10 cellular contexts compared by ENCODE assay signal in the genomic region with DNA sequence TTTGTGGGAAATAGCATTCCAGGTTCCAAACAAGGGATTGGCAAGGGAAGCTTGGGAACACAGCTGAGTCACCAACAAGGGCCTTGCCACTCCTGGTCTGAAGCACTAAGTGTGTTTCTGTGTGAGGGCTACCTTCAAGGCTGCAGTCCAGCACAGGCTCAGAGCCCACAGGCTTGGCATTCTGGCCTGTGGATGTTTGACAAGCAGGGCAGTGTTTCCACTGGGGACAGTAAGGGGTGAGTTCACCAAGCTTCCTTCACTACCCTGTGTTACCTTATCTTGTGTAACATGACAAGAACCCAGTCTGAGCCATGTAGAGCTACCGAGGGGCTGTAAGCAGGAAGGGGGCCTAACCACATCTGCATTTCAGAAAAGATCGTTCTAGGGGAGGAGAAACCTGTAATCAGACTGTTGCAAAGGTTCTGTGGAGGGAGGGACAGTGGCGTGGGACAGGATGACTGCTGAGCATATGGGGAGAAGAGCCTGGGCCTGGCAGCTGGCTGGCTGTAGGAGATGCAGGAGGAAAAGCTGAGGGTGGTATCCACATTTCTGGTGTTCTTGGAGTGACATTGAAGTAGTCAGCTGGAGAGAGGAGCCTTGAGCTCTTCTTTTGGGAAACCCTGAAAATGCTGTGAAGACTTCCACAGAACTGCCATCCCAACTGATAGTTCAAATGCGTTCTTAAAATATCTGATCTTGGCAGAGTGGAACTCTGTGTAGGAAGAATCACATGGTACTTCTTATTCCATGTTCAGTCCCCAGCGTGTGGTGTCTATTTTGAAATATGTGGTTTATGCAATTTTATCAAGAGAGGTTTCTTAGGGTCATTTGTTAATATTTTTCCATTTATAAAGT.
DNase-seq lines count a peak whose midpoint lies in the region; ATAC-seq and TF ChIP-seq lines count a peak whose summit lies in the region.
"Had no signal": no experiment of that assay in that cellular context is flagged by ENCODE, and none has a peak within 500 bp of the region (broad histone marks: within the 10 kb centered on the region; RNA-seq: fewer than 3 reads in every experiment).

No MANE protein-coding gene starts in this region.

- H3K4me3 ChIP-seq in esophagus muscularis mucosa: no peak overlapping the region
- H3K4me3 ChIP-seq in naive thymus-derived CD4-positive, alpha-beta T cell (ENCODE audit: low read length): no peak overlapping the region
- H3K4me3 ChIP-seq: SK-N-MC had no signal

- POLR2A ChIA-PET in naive thymus-derived CD4-positive, alpha-beta T cell (lab: Charles Lee): no interaction called here

- TF ChIP-seq EP300 in esophagus muscularis mucosa (IDR thresholded peaks at IDR 0.05): no peak

- TF ChIP-seq CTCF in esophagus muscularis mucosa (IDR thresholded peaks at IDR 0.05): no peak

- intact Hi-C loops in Right ventricle myocardium inferior (cut with DNase I): no loop called here
- intact Hi-C loops in cardiac septum (cut with DNase I): no loop called here
- intact Hi-C loops in esophagus muscularis mucosa (cut with DNase I): no loop called here
- intact Hi-C loops in naive thymus-derived CD4-positive, alpha-beta T cell (cut with micrococcal nuclease): no loop called here

- peaks cover 0 to 3% (median 0%) of the 10 kb centered on the region in 5 donors for H3K36me3 Mint-ChIP-seq in naive thymus-derived CD4-positive, alpha-beta T cell

- no peaks in the 10 kb centered on the region for H3K9me3 Mint-ChIP-seq in naive thymus-derived CD4-positive, alpha-beta T cell
- H3K9me3 Mint-ChIP-seq: activated naive CD4-positive, alpha-beta T cell treated with anti-CD3 and anti-CD28 coated beads for 36 hours had no signal

- CTCF ChIA-PET in naive thymus-derived CD4-positive, alpha-beta T cell (lab: Charles Lee): interaction anchor here (0.6 kb wide), 1 partner anchor 596 kb away, joined by 3 read pairs; no protein-coding TSS in a partner anchor

- H3K27me3 Mint-ChIP-seq in naive thymus-derived CD4-positive, alpha-beta T cell: peaks cover 0 to 10% (median 0%) of the 10 kb centered on the region in 5 donors

- DNase-seq in Right ventricle myocardium inferior (ENCODE audit: missing footprints): no peak
- no peak for DNase-seq in cardiac septum (ENCODE audit: low spot score)
- DNase-seq in esophagus muscularis mucosa (ENCODE audit: extremely low spot score): peak; percentile 92
- DNase-seq in naive thymus-derived CD4-positive, alpha-beta T cell: no peak
- no peak for DNase-seq in NCI-H2081 treated with DMSO at 0.1 percent for 48 hours (lab: John Stamatoyannopoulos, UW)
- no peak for DNase-seq in NCI-H1694 treated with DMSO at 0.1 percent for 48 hours (lab: John Stamatoyannopoulos, UW)
- no peak for DNase-seq in RPMI8226
- DNase-seq: activated naive CD4-positive, alpha-beta T cell treated with anti-CD3 and anti-CD28 coated beads for 36 hours had no signal

- peaks cover 0 to 9% (median 0%) of the 10 kb centered on the region in 7 donors for H3K4me1 Mint-ChIP-seq in naive thymus-derived CD4-positive, alpha-beta T cell

- no peak overlapping the region for H3K4me3 Mint-ChIP-seq in naive thymus-derived CD4-positive, alpha-beta T cell
- H3K4me3 Mint-ChIP-seq: activated naive CD4-positive, alpha-beta T cell treated with anti-CD3 and anti-CD28 coated beads for 36 hours had no signal

- H3K4me1 ChIP-seq in esophagus muscularis mucosa: peaks cover 40 to 70% (median 51%) of the 10 kb centered on the region in 4 donors
- no peaks in the 10 kb centered on the region for H3K4me1 ChIP-seq in naive thymus-derived CD4-positive, alpha-beta T cell (ENCODE audit: control insufficient read depth in 2 of 2, insufficient read depth in 2 of 2, low read length in 2 of 2)

- no peaks in the 10 kb centered on the region for H3K36me3 ChIP-seq in esophagus muscularis mucosa
- H3K36me3 ChIP-seq in naive thymus-derived CD4-positive, alpha-beta T cell (ENCODE audit: control insufficient read depth in 2 of 3, insufficient read depth in 3 of 3, low read length in 3 of 3): no peaks in the 10 kb centered on the region

- WGBS in esophagus muscularis mucosa: 60% methylated on average over 5 of the region's 5 CpGs

- no peaks in the 10 kb centered on the region for H3K9me3 ChIP-seq in esophagus muscularis mucosa
- no peaks in the 10 kb centered on the region for H3K9me3 ChIP-seq in naive thymus-derived CD4-positive, alpha-beta T cell (ENCODE audit: control insufficient read depth in 2 of 3, low read length in 3 of 3)

- peak overlapping the region in 4 of 9 donors; percentile 1 to 66 (median 24) for H3K27ac Mint-ChIP-seq in naive thymus-derived CD4-positive, alpha-beta T cell
- H3K27ac Mint-ChIP-seq: activated naive CD4-positive, alpha-beta T cell treated with anti-CD3 and anti-CD28 coated beads for 36 hours had no signal

- H3K27me3 ChIP-seq in esophagus muscularis mucosa: no peaks in the 10 kb centered on the region
- H3K27me3 ChIP-seq in naive thymus-derived CD4-positive, alpha-beta T cell (ENCODE audit: control insufficient read depth in 2 of 2, insufficient read depth in 2 of 2, low read length in 2 of 2): no peaks in the 10 kb centered on the region

- ATAC-seq in Right ventricle myocardium inferior: peak; percentile 71
- ATAC-seq in naive thymus-derived CD4-positive, alpha-beta T cell: peak; percentile 60
- ATAC-seq in GM18858 (IDR thresholded peaks at IDR 0.05; ENCODE audit: unreplicated experiment): no peak

- no peak for TF ChIP-seq POLR2A in esophagus muscularis mucosa (IDR thresholded peaks at IDR 0.05; ENCODE audit: low read depth)

- peak overlapping the region; percentile 54 to 72 (median 66) for H3K27ac ChIP-seq in esophagus muscularis mucosa (replicated peaks in 1 of 4)
- no peak overlapping the region for H3K27ac ChIP-seq in naive thymus-derived CD4-positive, alpha-beta T cell (ENCODE audit: low read depth, low read length)
- H3K27ac ChIP-seq: SK-N-MC had no signal
